In the genomic region with DNA sequence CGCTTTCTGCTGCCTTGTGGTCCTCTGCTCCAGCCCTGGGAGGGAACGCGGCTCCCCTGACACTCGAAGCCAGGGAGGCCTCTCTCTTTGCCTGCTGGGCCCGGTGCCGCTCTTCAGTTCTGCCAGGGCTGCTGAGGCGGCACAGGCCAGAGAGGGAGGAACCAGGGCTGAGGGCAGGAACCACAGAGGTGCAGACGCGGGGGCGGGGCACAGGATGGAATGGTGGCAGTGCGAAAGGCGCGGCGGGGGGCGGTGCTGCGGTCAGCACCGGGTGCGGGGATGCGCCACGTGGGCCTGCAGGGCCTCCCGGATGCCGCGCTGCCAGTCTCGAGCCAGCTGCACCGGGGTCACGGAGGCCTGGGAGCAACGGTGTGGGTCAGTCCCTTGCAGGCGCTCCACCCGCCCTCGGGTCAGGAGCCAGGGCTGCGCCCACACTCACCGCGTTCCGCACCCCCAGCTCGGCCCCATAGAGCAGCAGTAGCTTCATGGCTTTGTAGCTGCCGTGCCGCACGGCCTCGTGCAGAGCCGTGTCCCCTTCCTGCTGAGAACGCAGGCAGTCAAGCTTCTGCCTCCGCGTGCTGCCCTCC, we compare ENCODE assay signal across 1 cellular context.
TF ChIP-seq lines count a peak whose summit lies in the region.

No MANE protein-coding gene starts in this region.

TF ChIP-seq in H1, 55 proteins besides CTCF, POLR2A, EP300 and RAD21 (continued from another document):
- peak; percentile 33; the same call in 1 of the 2 replicates for TF ChIP-seq POLR2AphosphoS5 (IDR thresholded peaks at IDR 0.05; ENCODE audit: low read depth, low read length)
TF ChIP-seq in H1: peak in this region for 1.
